10 cellular contexts compared by ENCODE assay signal in genomic region chr15:85316244-85316934, GRCh38.
A peak's percentile ranks its signal among the peaks of the same experiment; 100 is the strongest.
DNase-seq lines count a peak whose midpoint lies in the region; ATAC-seq and TF ChIP-seq lines count a peak whose summit lies in the region.
"Had no signal": no experiment of that assay in that cellular context is flagged by ENCODE, and none has a peak within 500 bp of the region (broad histone marks: within the 10 kb centered on the region; RNA-seq: fewer than 3 reads in every experiment).

No MANE protein-coding gene starts in this region.

- peak overlapping the region; percentile 97 for H3K27ac Mint-ChIP-seq in activated CD8-positive, alpha-beta memory T cell treated with anti-CD3 and anti-CD28 coated beads, Interleukin-2, amount 10 ng/mL, durations not matched to agents 7 days and 5 days
- H3K27ac Mint-ChIP-seq in T-helper 1 cell treated with Interleukin-12 subunit alpha and Interleukin-12 subunit beta and Interleukin-4 antibody, amounts not matched to agents 30 μg/mL and 1 μg/mL, for 36 hours: peak overlapping the region; percentile 59
- peak overlapping the region; percentile 90 for H3K27ac Mint-ChIP-seq in stimulated activated effector memory CD8-positive, alpha-beta T cell treated with anti-CD3 and anti-CD28 coated beads, Interleukin-12 subunit alpha, Interleukin-12 subunit beta, amount 100 ng/mL, for 72 hours
- no peak overlapping the region for H3K27ac Mint-ChIP-seq in WTC11

- H3K4me3 Mint-ChIP-seq in activated CD8-positive, alpha-beta memory T cell treated with anti-CD3 and anti-CD28 coated beads, Interleukin-2, amount 10 ng/mL, durations not matched to agents 7 days and 5 days: peak overlapping the region; percentile 37
- peak overlapping the region; percentile 15 for H3K4me3 Mint-ChIP-seq in T-helper 1 cell treated with Interleukin-12 subunit alpha and Interleukin-12 subunit beta and Interleukin-4 antibody, amounts not matched to agents 30 μg/mL and 1 μg/mL, for 36 hours
- peak overlapping the region; percentile 56 for H3K4me3 Mint-ChIP-seq in stimulated activated effector memory CD8-positive, alpha-beta T cell treated with anti-CD3 and anti-CD28 coated beads, Interleukin-12 subunit alpha, Interleukin-12 subunit beta, amount 100 ng/mL, for 72 hours
- H3K4me3 Mint-ChIP-seq in WTC11: no peak overlapping the region

- peak; percentile 59 for DNase-seq in activated CD8-positive, alpha-beta memory T cell treated with anti-CD3 and anti-CD28 coated beads, Interleukin-2, amount 10 ng/mL, durations not matched to agents 7 days and 5 days
- DNase-seq in activated CD8-positive, alpha-beta memory T cell treated with anti-CD3 and anti-CD28 coated beads for 24 hours: no peak
- no peak for DNase-seq in effector memory CD4-positive, alpha-beta T cell
- peak in 1 of 2 donors; percentile 62 for DNase-seq in stimulated activated effector memory CD8-positive, alpha-beta T cell treated with anti-CD3 and anti-CD28 coated beads, Interleukin-12 subunit alpha, Interleukin-12 subunit beta, amount 100 ng/mL, for 72 hours (ENCODE audit: low spot score in 2 of 2)
- DNase-seq in WTC11 (ENCODE audit: low spot score) (no peak), RPMI8226 (no peak), NCI-H2107 treated with DMSO at 0.1 percent for 48 hours (lab: John Stamatoyannopoulos, UW; ENCODE audit: unreplicated experiment) (no peak)
- DNase-seq: foreskin keratinocyte had no signal

- peaks cover 25% of the 10 kb centered on the region for H3K36me3 Mint-ChIP-seq in activated CD8-positive, alpha-beta memory T cell treated with anti-CD3 and anti-CD28 coated beads, Interleukin-2, amount 10 ng/mL, durations not matched to agents 7 days and 5 days
- H3K36me3 Mint-ChIP-seq in T-helper 1 cell treated with Interleukin-12 subunit alpha and Interleukin-12 subunit beta and Interleukin-4 antibody, amounts not matched to agents 30 μg/mL and 1 μg/mL, for 36 hours (ENCODE audit: low read depth): peaks cover 3% of the 10 kb centered on the region
- no peaks in the 10 kb centered on the region for H3K36me3 Mint-ChIP-seq in stimulated activated effector memory CD8-positive, alpha-beta T cell treated with anti-CD3 and anti-CD28 coated beads, Interleukin-12 subunit alpha, Interleukin-12 subunit beta, amount 100 ng/mL, for 72 hours
- no peaks in the 10 kb centered on the region for H3K36me3 Mint-ChIP-seq in WTC11

- H3K27me3 ChIP-seq in effector memory CD4-positive, alpha-beta T cell (replicated peaks; ENCODE audit: control insufficient read depth, insufficient read depth, low read length, poor library complexity, severe bottlenecking): no peaks in the 10 kb centered on the region
- H3K27me3 ChIP-seq: foreskin keratinocyte had no signal

- no peaks in the 10 kb centered on the region for H3K27me3 Mint-ChIP-seq in activated CD8-positive, alpha-beta memory T cell treated with anti-CD3 and anti-CD28 coated beads, Interleukin-2, amount 10 ng/mL, durations not matched to agents 7 days and 5 days
- no peaks in the 10 kb centered on the region for H3K27me3 Mint-ChIP-seq in T-helper 1 cell treated with Interleukin-12 subunit alpha and Interleukin-12 subunit beta and Interleukin-4 antibody, amounts not matched to agents 30 μg/mL and 1 μg/mL, for 36 hours (ENCODE audit: low read depth)
- H3K27me3 Mint-ChIP-seq in WTC11 (ENCODE audit: low read depth): no peaks in the 10 kb centered on the region; the same call in 1 of the 2 replicates

- H3K9me3 ChIP-seq in effector memory CD4-positive, alpha-beta T cell (ENCODE audit: control insufficient read depth, low read length): no peaks in the 10 kb centered on the region

- H3K4me3 ChIP-seq in effector memory CD4-positive, alpha-beta T cell (ENCODE audit: insufficient read depth, low read depth, low read length, poor library complexity, severe bottlenecking): peak overlapping the region; percentile 23

- POLR2A ChIA-PET in WTC11 (lab: Charles Lee): no interaction called here

- TF ChIP-seq CTCF in WTC11 (IDR thresholded peaks at IDR 0.05): no peak

- peaks cover 5% of the 10 kb centered on the region for H3K9me3 Mint-ChIP-seq in activated CD8-positive, alpha-beta memory T cell treated with anti-CD3 and anti-CD28 coated beads, Interleukin-2, amount 10 ng/mL, durations not matched to agents 7 days and 5 days (ENCODE audit: low read depth)
- H3K9me3 Mint-ChIP-seq in T-helper 1 cell treated with Interleukin-12 subunit alpha and Interleukin-12 subunit beta and Interleukin-4 antibody, amounts not matched to agents 30 μg/mL and 1 μg/mL, for 36 hours: peaks cover 13% of the 10 kb centered on the region
- no peaks in the 10 kb centered on the region for H3K9me3 Mint-ChIP-seq in stimulated activated effector memory CD8-positive, alpha-beta T cell treated with anti-CD3 and anti-CD28 coated beads, Interleukin-12 subunit alpha, Interleukin-12 subunit beta, amount 100 ng/mL, for 72 hours
- H3K9me3 Mint-ChIP-seq in WTC11: peaks cover 13% of the 10 kb centered on the region

- ATAC-seq in activated CD8-positive, alpha-beta memory T cell treated with anti-CD3 and anti-CD28 coated beads, Interleukin-2, amount 10 ng/mL, durations not matched to agents 7 days and 5 days: peak; percentile 66
- ATAC-seq in stimulated activated effector memory CD8-positive, alpha-beta T cell treated with anti-CD3 and anti-CD28 coated beads, Interleukin-12 subunit alpha, Interleukin-12 subunit beta, amount 100 ng/mL, for 72 hours: peak; percentile 72
- no peak for ATAC-seq in WTC11
- ATAC-seq: foreskin keratinocyte had no signal

- peak overlapping the region; percentile 56 for H3K27ac ChIP-seq in effector memory CD4-positive, alpha-beta T cell (ENCODE audit: insufficient read depth, low read length, poor library complexity, severe bottlenecking)
- H3K27ac ChIP-seq: foreskin keratinocyte, RWPE1 had no signal

- H3K4me1 ChIP-seq in effector memory CD4-positive, alpha-beta T cell (ENCODE audit: control insufficient read depth, insufficient read depth, low read length, poor library complexity, severe bottlenecking): peaks cover 20% of the 10 kb centered on the region

- H3K36me3 ChIP-seq in effector memory CD4-positive, alpha-beta T cell (ENCODE audit: control insufficient read depth, insufficient read depth, low read length): no peaks in the 10 kb centered on the region

- peaks cover 67% of the 10 kb centered on the region for H3K4me1 Mint-ChIP-seq in activated CD8-positive, alpha-beta memory T cell treated with anti-CD3 and anti-CD28 coated beads, Interleukin-2, amount 10 ng/mL, durations not matched to agents 7 days and 5 days
- H3K4me1 Mint-ChIP-seq in T-helper 1 cell treated with Interleukin-12 subunit alpha and Interleukin-12 subunit beta and Interleukin-4 antibody, amounts not matched to agents 30 μg/mL and 1 μg/mL, for 36 hours (ENCODE audit: low read depth): peaks cover 59% of the 10 kb centered on the region
- peaks cover 63% of the 10 kb centered on the region for H3K4me1 Mint-ChIP-seq in stimulated activated effector memory CD8-positive, alpha-beta T cell treated with anti-CD3 and anti-CD28 coated beads, Interleukin-12 subunit alpha, Interleukin-12 subunit beta, amount 100 ng/mL, for 72 hours
- H3K4me1 Mint-ChIP-seq in WTC11: peaks cover 11% of the 10 kb centered on the region

- CTCF ChIA-PET in activated CD8-positive, alpha-beta memory T cell treated with anti-CD3 and anti-CD28 coated beads, Interleukin-2, amount 10 ng/mL, durations not matched to agents 7 days and 5 days (lab: Charles Lee): interaction anchor here (0.9 to 9.9 kb wide), 15 partner anchors 8 to 581 kb away, joined by 3 to 146 read pairs (median 5); partner anchors contain the start of gene AKAP13
- CTCF ChIA-PET in WTC11 (lab: Charles Lee): interaction anchor here (0.7 to 1.6 kb wide), 3 partner anchors 15 to 238 kb away, joined by 3 to 6 read pairs (median 4); no protein-coding TSS in a partner anchor

TF ChIP-seq in WTC11, 78 proteins besides CTCF, POLR2A, EP300 and RAD21:
- TF ChIP-seq HMGXB4 (CRISPR knock-in tag; IDR thresholded peaks at IDR 0.05) (no peak), IRF1 (CRISPR knock-in tag; IDR thresholded peaks at IDR 0.05) (no peak), RELA (CRISPR knock-in tag; IDR thresholded peaks at IDR 0.05; ENCODE audit: borderline replicate concordance) (no peak), ATF1 (CRISPR knock-in tag; IDR thresholded peaks at IDR 0.05) (no peak), ZBTB21 (CRISPR knock-in tag; IDR thresholded peaks at IDR 0.05; ENCODE audit: borderline replicate concordance) (no peak), ZNF232 (CRISPR knock-in tag; IDR thresholded peaks at IDR 0.05) (no peak), MLX (CRISPR knock-in tag; IDR thresholded peaks at IDR 0.05) (no peak), FOXK1 (CRISPR knock-in tag; IDR thresholded peaks at IDR 0.05) (no peak), MXD4 (CRISPR knock-in tag; IDR thresholded peaks at IDR 0.05; ENCODE audit: borderline replicate concordance) (no peak), NR1H2 (CRISPR knock-in tag; IDR thresholded peaks at IDR 0.05) (no peak)
TF ChIP-seq in WTC11: peak in this region for 0.
